Comparison of ENCODE assay signal across 12 cellular contexts in genomic region chr11:84549221-84549620, GRCh38.
A peak's percentile ranks its signal among the peaks of the same experiment; 100 is the strongest.
DNase-seq lines count a peak whose midpoint lies in the region; ATAC-seq and TF ChIP-seq lines count a peak whose summit lies in the region.
"Had no signal": no experiment of that assay in that cellular context is flagged by ENCODE, and none has a peak within 500 bp of the region (broad histone marks: within the 10 kb centered on the region; RNA-seq: fewer than 3 reads in every experiment).

No MANE protein-coding gene starts in this region.

- H3K27ac Mint-ChIP-seq in naive thymus-derived CD4-positive, alpha-beta T cell = no peak overlapping the region
- no peak overlapping the region for H3K27ac Mint-ChIP-seq in glutamatergic neuron (ENCODE audit: unreplicated experiment)

- no peak overlapping the region for H3K4me3 ChIP-seq in naive thymus-derived CD4-positive, alpha-beta T cell (ENCODE audit: low read length)
- no peak overlapping the region for H3K4me3 ChIP-seq in coronary artery

- H3K9me3 ChIP-seq in naive thymus-derived CD4-positive, alpha-beta T cell (ENCODE audit: control insufficient read depth in 2 of 3, low read length in 3 of 3) = no peaks in the 10 kb centered on the region

- CTCF ChIA-PET in naive thymus-derived CD4-positive, alpha-beta T cell (lab: Charles Lee) = no interaction called here

- H3K4me3 Mint-ChIP-seq in naive thymus-derived CD4-positive, alpha-beta T cell = no peak overlapping the region
- H3K4me3 Mint-ChIP-seq in glutamatergic neuron (ENCODE audit: unreplicated experiment) = no peak overlapping the region

- no peaks in the 10 kb centered on the region for H3K4me1 Mint-ChIP-seq in naive thymus-derived CD4-positive, alpha-beta T cell
- H3K4me1 Mint-ChIP-seq in glutamatergic neuron (ENCODE audit: low read depth, unreplicated experiment) = no peaks in the 10 kb centered on the region

- no peak overlapping the region for H3K27ac ChIP-seq in naive thymus-derived CD4-positive, alpha-beta T cell (ENCODE audit: low read depth, low read length)
- H3K27ac ChIP-seq in coronary artery = no peak overlapping the region

- peak; percentile 97 for ATAC-seq in GM18907 (IDR thresholded peaks at IDR 0.05; ENCODE audit: unreplicated experiment)
- peak; percentile 97 for ATAC-seq in HG02623 (IDR thresholded peaks at IDR 0.05; ENCODE audit: unreplicated experiment)
- peak; percentile 95 for ATAC-seq in HG03520 (IDR thresholded peaks at IDR 0.05; ENCODE audit: unreplicated experiment)
- ATAC-seq in naive thymus-derived CD4-positive, alpha-beta T cell = peak; percentile 27

- POLR2A ChIA-PET in naive thymus-derived CD4-positive, alpha-beta T cell (lab: Charles Lee) = no interaction called here

- no peaks in the 10 kb centered on the region for H3K4me1 ChIP-seq in naive thymus-derived CD4-positive, alpha-beta T cell (ENCODE audit: control insufficient read depth in 2 of 2, insufficient read depth in 2 of 2, low read length in 2 of 2)

- TF ChIP-seq CTCF in glutamatergic neuron (IDR thresholded peaks at IDR 0.05; ENCODE audit: partially characterized antibody, unreplicated experiment) = no peak
- no peak for TF ChIP-seq CTCF in coronary artery (IDR thresholded peaks at IDR 0.05)

- DNase-seq in naive thymus-derived CD4-positive, alpha-beta T cell = no peak
- DNase-seq in glutamatergic neuron (no peak), coronary artery (ENCODE audit: low spot score) (no peak), medulla oblongata (ENCODE audit: extremely low spot score) (no peak)
- no peak for DNase-seq in activated CD8-positive, alpha-beta memory T cell treated with anti-CD3 and anti-CD28 coated beads, Interleukin-2, amount 50 U/mL, for 4 hours
- DNase-seq: activated effector memory CD4-positive, alpha-beta T cell treated with Interleukin-2 at 50 U/mL for 16 hours; kidney glomerular epithelial cell; NCI-H510A; T-helper 1 cell had no signal

- no peaks in the 10 kb centered on the region for H3K27me3 Mint-ChIP-seq in naive thymus-derived CD4-positive, alpha-beta T cell
- H3K27me3 Mint-ChIP-seq in glutamatergic neuron (ENCODE audit: unreplicated experiment) = no peaks in the 10 kb centered on the region

- intact Hi-C loops in naive thymus-derived CD4-positive, alpha-beta T cell (cut with micrococcal nuclease) = no loop called here

- no peaks in the 10 kb centered on the region for H3K27me3 ChIP-seq in naive thymus-derived CD4-positive, alpha-beta T cell (ENCODE audit: control insufficient read depth in 2 of 2, insufficient read depth in 2 of 2, low read length in 2 of 2)

- peaks cover 0 to 4% (median 0%) of the 10 kb centered on the region in 5 donors for H3K36me3 Mint-ChIP-seq in naive thymus-derived CD4-positive, alpha-beta T cell
- H3K36me3 Mint-ChIP-seq in glutamatergic neuron (ENCODE audit: unreplicated experiment) = no peaks in the 10 kb centered on the region

- H3K9me3 Mint-ChIP-seq in naive thymus-derived CD4-positive, alpha-beta T cell = peaks cover 0 to 24% (median 12%) of the 10 kb centered on the region in 11 donors
- H3K9me3 Mint-ChIP-seq in glutamatergic neuron (ENCODE audit: unreplicated experiment) = peaks cover 2% of the 10 kb centered on the region

- H3K36me3 ChIP-seq in naive thymus-derived CD4-positive, alpha-beta T cell (ENCODE audit: control insufficient read depth in 2 of 3, insufficient read depth in 3 of 3, low read length in 3 of 3) = no peaks in the 10 kb centered on the region

Comparison
In these comparisons a context has a peak if more than half of its experiments do, and no peak if none do; other contexts are left out.
1. ATAC-seq: peak in every context shown above with its lines; median percentile 97 in GM18907; 97 in HG02623; 95 in HG03520; 27 in naive thymus-derived CD4-positive, alpha-beta T cell.